Comparison of ENCODE assay signal across 1 cellular context in genomic region chr11:340539-341512, GRCh38.
TF ChIP-seq lines count a peak whose summit lies in the region.

No MANE protein-coding gene starts in this region.

TF ChIP-seq in WTC11, 78 proteins besides CTCF, POLR2A, EP300 and RAD21:
- TF ChIP-seq SP1 (CRISPR knock-in tag; conservative IDR thresholded peaks at IDR 0.05) = 0 out of 2 replicates have a peak, but pooled peaks have one; percentile 3
- TF ChIP-seq ZNF232 (CRISPR knock-in tag; IDR thresholded peaks at IDR 0.05) = no peak
- no peak for TF ChIP-seq IRF2 (CRISPR knock-in tag; IDR thresholded peaks at IDR 0.05; ENCODE audit: borderline replicate concordance, low read depth)
- peak; percentile 100 for TF ChIP-seq ZNF512 (CRISPR knock-in tag; IDR thresholded peaks at IDR 0.05; ENCODE audit: borderline replicate concordance)
- TF ChIP-seq ZBTB43 (CRISPR knock-in tag; IDR thresholded peaks at IDR 0.05) = no peak
